ENCODE assay signal across 1 cellular context in the genomic region with DNA sequence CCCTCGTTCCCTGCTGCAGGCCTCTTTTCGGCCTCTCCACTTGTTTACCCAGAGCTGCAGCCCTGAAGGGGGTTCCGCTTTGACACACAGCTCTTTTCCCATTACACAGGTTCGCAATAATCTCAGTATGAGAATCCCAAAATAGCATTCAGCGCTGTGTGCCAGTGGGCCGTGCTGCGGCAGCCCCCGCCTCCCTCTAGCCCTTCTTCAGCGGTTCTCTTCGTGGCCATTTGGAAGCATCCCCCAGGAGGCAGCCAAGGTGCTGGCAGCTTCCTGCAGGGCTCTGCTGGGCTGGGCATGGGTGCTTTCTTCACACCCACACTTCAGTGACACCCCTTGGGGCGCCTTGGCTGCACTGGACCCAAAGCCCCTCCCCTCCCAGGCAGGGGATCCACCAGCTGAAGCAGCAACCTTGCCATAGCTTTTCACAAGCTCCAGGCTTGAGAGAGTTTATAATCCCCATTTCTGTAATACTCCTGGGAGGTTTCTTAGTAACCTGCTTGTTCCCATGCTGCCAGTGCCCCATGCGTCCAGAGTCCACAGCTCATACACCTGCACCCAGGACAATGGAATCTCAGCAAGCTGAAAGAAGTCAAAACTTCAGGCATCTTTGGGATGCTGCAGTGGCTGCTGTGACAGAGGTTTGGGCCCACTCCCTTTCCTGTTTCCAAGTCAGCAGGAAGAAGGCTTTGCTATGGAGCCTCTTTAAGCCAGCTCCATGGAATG.
TF ChIP-seq lines count a peak whose summit lies in the region.

No MANE protein-coding gene starts in this region.

TF ChIP-seq in HepG2, 621 proteins besides CTCF, POLR2A, EP300 and RAD21:
- TF ChIP-seq PHF8 (CRISPR knock-in tag; IDR thresholded peaks at IDR 0.05) = no peak
- no peak for TF ChIP-seq NFE2L2 (IDR thresholded peaks at IDR 0.05; ENCODE audit: low read length)
- TF ChIP-seq, protein P1, sequence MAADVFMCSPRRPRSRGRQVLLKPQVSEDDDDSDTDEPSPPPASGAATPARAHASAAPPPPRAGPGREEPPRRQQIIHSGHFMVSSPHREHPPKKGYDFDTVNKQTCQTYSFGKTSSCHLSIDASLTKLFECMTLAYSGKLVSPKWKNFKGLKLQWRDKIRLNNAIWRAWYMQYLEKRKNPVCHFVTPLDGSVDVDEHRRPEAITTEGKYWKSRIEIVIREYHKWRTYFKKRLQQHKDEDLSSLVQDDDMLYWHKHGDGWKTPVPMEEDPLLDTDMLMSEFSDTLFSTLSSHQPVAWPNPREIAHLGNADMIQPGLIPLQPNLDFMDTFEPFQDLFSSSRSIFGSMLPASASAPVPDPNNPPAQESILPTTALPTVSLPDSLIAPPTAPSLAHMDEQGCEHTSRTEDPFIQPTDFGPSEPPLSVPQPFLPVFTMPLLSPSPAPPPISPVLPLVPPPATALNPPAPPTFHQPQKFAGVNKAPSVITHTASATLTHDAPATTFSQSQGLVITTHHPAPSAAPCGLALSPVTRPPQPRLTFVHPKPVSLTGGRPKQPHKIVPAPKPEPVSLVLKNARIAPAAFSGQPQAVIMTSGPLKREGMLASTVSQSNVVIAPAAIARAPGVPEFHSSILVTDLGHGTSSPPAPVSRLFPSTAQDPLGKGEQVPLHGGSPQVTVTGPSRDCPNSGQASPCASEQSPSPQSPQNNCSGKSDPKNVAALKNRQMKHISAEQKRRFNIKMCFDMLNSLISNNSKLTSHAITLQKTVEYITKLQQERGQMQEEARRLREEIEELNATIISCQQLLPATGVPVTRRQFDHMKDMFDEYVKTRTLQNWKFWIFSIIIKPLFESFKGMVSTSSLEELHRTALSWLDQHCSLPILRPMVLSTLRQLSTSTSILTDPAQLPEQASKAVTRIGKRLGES (CRISPR knock-in tag; IDR thresholded peaks at IDR 0.05; ENCODE audit: borderline replicate concordance) = no peak
- no peak; the same call in 1 of the 2 replicates for TF ChIP-seq ZNF766 (CRISPR knock-in tag; IDR thresholded peaks at IDR 0.05; ENCODE audit: borderline replicate concordance)
- TF ChIP-seq, protein P2, sequence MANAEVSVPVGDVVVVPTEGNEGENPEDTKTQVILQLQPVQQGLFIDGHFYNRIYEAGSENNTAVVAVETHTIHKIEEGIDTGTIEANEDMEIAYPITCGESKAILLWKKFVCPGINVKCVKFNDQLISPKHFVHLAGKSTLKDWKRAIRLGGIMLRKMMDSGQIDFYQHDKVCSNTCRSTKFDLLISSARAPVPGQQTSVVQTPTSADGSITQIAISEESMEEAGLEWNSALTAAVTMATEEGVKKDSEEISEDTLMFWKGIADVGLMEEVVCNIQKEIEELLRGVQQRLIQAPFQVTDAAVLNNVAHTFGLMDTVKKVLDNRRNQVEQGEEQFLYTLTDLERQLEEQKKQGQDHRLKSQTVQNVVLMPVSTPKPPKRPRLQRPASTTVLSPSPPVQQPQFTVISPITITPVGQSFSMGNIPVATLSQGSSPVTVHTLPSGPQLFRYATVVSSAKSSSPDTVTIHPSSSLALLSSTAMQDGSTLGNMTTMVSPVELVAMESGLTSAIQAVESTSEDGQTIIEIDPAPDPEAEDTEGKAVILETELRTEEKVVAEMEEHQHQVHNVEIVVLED (CRISPR knock-in tag; IDR thresholded peaks at IDR 0.05; ENCODE audit: borderline replicate concordance) = no peak
- TF ChIP-seq, protein P3, sequence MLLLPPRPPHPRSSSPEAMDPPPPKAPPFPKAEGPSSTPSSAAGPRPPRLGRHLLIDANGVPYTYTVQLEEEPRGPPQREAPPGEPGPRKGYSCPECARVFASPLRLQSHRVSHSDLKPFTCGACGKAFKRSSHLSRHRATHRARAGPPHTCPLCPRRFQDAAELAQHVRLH (CRISPR knock-in tag; IDR thresholded peaks at IDR 0.05; ENCODE audit: borderline replicate concordance, low read depth) = no peak
